6 cellular contexts compared by ENCODE assay signal in the genomic region with DNA sequence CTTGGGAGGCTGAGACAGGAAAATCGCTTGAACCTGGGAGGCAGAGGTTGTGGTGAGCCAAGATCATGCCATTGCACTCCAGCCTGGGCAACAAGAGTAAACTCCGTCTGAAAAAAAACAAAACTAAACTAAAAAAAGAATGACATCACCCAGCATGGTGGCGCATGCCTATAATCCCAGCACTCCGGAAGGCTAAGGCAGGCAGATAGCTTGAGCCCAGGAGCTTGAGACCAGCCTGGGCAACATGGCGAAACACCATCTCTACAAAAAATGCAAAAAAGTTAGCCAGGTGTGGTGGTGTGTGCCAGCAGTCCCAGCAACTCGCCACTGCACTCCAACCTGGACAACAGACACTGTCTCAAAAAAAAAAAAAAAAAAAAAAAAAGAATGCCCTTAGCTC. TPM values are rescaled to one million over a fixed set of nuclear protein-coding genes. Genes with fewer than 3 reads are reported as not detected.
"Had no signal": no experiment of that assay in that cellular context is flagged by ENCODE, and none has a peak within 500 bp of the region (broad histone marks: within the 10 kb centered on the region; RNA-seq: fewer than 3 reads in every experiment).

No MANE protein-coding gene starts in this region.

RNA-seq across cellular contexts. Expression of a gene that starts 17.0 kb away (rescaled TPM):
- total RNA-seq: OCI-LY7, PC-3, RPMI7951, SJCRH30, SJSA1, SK-MEL-5 had no signal

RNA-seq across cellular contexts. Expression of a gene that starts 46.6 kb away (rescaled TPM):
- total RNA-seq: OCI-LY7, PC-3, RPMI7951, SJCRH30, SJSA1, SK-MEL-5 had no signal
